9 cellular contexts compared by ENCODE assay signal in genomic region chr7:100893910-100894763, GRCh38. TPM values are rescaled to one million over a fixed set of nuclear protein-coding genes. Genes with fewer than 3 reads are reported as not detected.
DNase-seq lines count a peak whose midpoint lies in the region; FAIRE-seq and TF ChIP-seq lines count a peak whose summit lies in the region.
"Had no signal": no experiment of that assay in that cellular context is flagged by ENCODE, and none has a peak within 500 bp of the region (broad histone marks: within the 10 kb centered on the region; RNA-seq: fewer than 3 reads in every experiment).

No MANE protein-coding gene starts in this region.

- DNase-seq in NCI-H146 (lab: John Stamatoyannopoulos, UW) (peak; percentile 17), NCI-H146 treated with DMSO at 0.1 percent for 48 hours (lab: John Stamatoyannopoulos, UW; ENCODE audit: unreplicated experiment) (no peak), OCI-M1 (lab: John Stamatoyannopoulos, UW) (peak; percentile 55), right atrium auricular region (ENCODE audit: low spot score) (no peak), sigmoid colon (peak; percentile 66), RCC 7860 (ENCODE audit: low spot score) (no peak), 8988T (no peak)
- DNase-seq in effector CD8-positive, alpha-beta T cell (lab: John Stamatoyannopoulos, UW): no peak

- WGBS in sigmoid colon, 2 donors: 38 to 46% methylated on average over 41 of the region's 41 CpGs

- peak overlapping the region; percentile 27 to 56 for H3K4me3 ChIP-seq in right atrium auricular region
- H3K4me3 ChIP-seq in sigmoid colon: peak overlapping the region in 2 of 4 donors; percentile 50

- H3K9me3 ChIP-seq in right atrium auricular region (no peaks in the 10 kb centered on the region), sigmoid colon (no peaks in the 10 kb centered on the region)
- H3K9me3 ChIP-seq: thyroid gland had no signal

- H3K4me1 ChIP-seq in right atrium auricular region (peaks cover 0 to 40% of the 10 kb centered on the region in 2 donors), sigmoid colon (peaks cover 0 to 50% (median 44%) of the 10 kb centered on the region in 4 donors)

- H3K27ac ChIP-seq in right atrium auricular region (peak overlapping the region; percentile 64 to 73), sigmoid colon (no peak overlapping the region)
- H3K27ac ChIP-seq: thyroid gland had no signal

- no peak for TF ChIP-seq POLR2A in sigmoid colon (IDR thresholded peaks at IDR 0.05)

- H3K27me3 ChIP-seq in right atrium auricular region (peaks cover 0 to 29% of the 10 kb centered on the region in 2 donors), sigmoid colon (peaks cover 27 to 49% (median 42%) of the 10 kb centered on the region in 3 donors)

- H3K36me3 ChIP-seq in right atrium auricular region (no peaks in the 10 kb centered on the region), sigmoid colon (no peaks in the 10 kb centered on the region)
- H3K36me3 ChIP-seq: thyroid gland had no signal

- intact Hi-C loops in sigmoid colon (cut with DNase I): loop anchor here (10.0 kb wide), 1 partner anchor 271 kb away; the partner anchor contains the start of gene VGF

- no peak for FAIRE-seq in RCC 7860 (lab: Jason Lieb, UNC)

- TF ChIP-seq CTCF in right atrium auricular region (IDR thresholded peaks at IDR 0.05) (no peak), sigmoid colon (IDR thresholded peaks at IDR 0.05) (no peak)

- no peak for TF ChIP-seq EP300 in sigmoid colon (IDR thresholded peaks at IDR 0.05)

RNA-seq across cellular contexts. Expression of gene ACHE, which starts 1.6 kb away (rescaled TPM):
- total RNA-seq in right atrium auricular region (10 to 100 TPM in 1 of 2 donors, 1 to 10 TPM in 1; 5.4 to 33.0 TPM), sigmoid colon (1 to 10 TPM; 3.0 to 8.9 (median 6.5) TPM)
- polyA plus RNA-seq in sigmoid colon: 10 to 100 TPM in 1 of 3 donors, 1 to 10 TPM in 2; 3.6 to 20.6 (median 5.5) TPM

RNA-seq across cellular contexts. Expression of gene UFSP1, which starts 4.6 kb away (rescaled TPM):
- total RNA-seq in right atrium auricular region (1 to 10 TPM; 3.0 to 3.7 TPM), sigmoid colon (1 to 10 TPM; 2.4 to 7.1 (median 3.1) TPM)
- 1 to 10 TPM; 1.8 to 5.3 (median 1.8) TPM for polyA plus RNA-seq in sigmoid colon

RNA-seq across cellular contexts. Expression of gene SRRT, which starts 19.2 kb away (rescaled TPM):
- 10 to 100 TPM; 33.4 to 49.6 TPM for total RNA-seq in right atrium auricular region
- 10 to 100 TPM; 42.1 to 64.3 (median 51.4) TPM for total RNA-seq in sigmoid colon
- 100 to 1,000 TPM in 1 of 3 donors, 10 to 100 TPM in 2; 31.8 to 106 (median 38.6) TPM for polyA plus RNA-seq in sigmoid colon

RNA-seq across cellular contexts. Expression of gene TRIP6, which starts 26.9 kb away (rescaled TPM):
- total RNA-seq in right atrium auricular region (10 to 100 TPM; 41.6 to 64.4 TPM), sigmoid colon (10 to 100 TPM; 37.8 to 79.7 (median 51.1) TPM)
- polyA plus RNA-seq in sigmoid colon: 10 to 100 TPM; 12.0 to 45.9 (median 18.0) TPM

RNA-seq across cellular contexts. Expression of gene SLC12A9, which starts 41.6 kb away (rescaled TPM):
- total RNA-seq in right atrium auricular region (1 to 10 TPM; 5.0 to 9.0 TPM), sigmoid colon (10 to 100 TPM; 10.4 to 17.9 (median 14.8) TPM)
- polyA plus RNA-seq in sigmoid colon: 10 to 100 TPM in 1 of 3 donors, 1 to 10 TPM in 2; 2.5 to 34.2 (median 4.2) TPM

Comparison
In these comparisons a context has a peak if more than half of its experiments do, and no peak if none do; other contexts are left out.
1. DNase-seq: peak in NCI-H146 (single experiment), OCI-M1 (single experiment) and sigmoid colon (single experiment); none in NCI-H146 treated with DMSO at 0.1 percent for 48 hours (single experiment), right atrium auricular region (single experiment), effector CD8-positive, alpha-beta T cell (single experiment), RCC 7860 (single experiment) and 8988T (single experiment).
2. H3K27ac ChIP-seq: peak in right atrium auricular region (2 of 2); none in sigmoid colon (0 of 4).